In the genomic region with DNA sequence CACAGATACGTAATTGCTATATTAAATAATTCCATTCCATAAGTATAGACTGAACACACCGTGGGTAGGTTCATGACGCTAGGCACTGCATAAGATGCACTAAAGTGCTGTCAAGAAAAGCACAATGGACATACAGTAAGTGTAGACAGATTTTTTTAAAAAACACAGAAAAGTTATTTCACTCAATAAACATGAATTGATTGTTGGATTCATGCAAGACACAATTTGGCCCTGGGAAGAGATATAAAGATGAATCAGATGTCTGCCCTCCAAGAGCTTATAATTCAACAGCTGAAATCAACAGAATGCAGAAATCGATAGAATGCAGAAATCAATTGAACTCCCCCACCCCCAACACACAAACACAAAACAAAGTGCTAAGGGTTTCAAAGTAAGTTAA, we compare ENCODE assay signal across 10 cellular contexts. TPM values are rescaled to one million over a fixed set of nuclear protein-coding genes. Genes with fewer than 3 reads are reported as not detected.
DNase-seq lines count a peak whose midpoint lies in the region; ATAC-seq lines count a peak whose summit lies in the region.
"Had no signal": no experiment of that assay in that cellular context is flagged by ENCODE, and none has a peak within 500 bp of the region (broad histone marks: within the 10 kb centered on the region; RNA-seq: fewer than 3 reads in every experiment).

No MANE protein-coding gene starts in this region.

- H3K4me3 Mint-ChIP-seq in CD4-positive, alpha-beta memory T cell = peak overlapping the region in 7 of 8 donors; percentile 15 to 100 (median 99)
- H3K4me3 Mint-ChIP-seq in central memory CD8-positive, alpha-beta T cell = peak overlapping the region; percentile 96
- H3K4me3 Mint-ChIP-seq in natural killer cell treated with Interleukin-12 subunit alpha and Interleukin-12 subunit beta and Interleukin-15 and Interleukin-18, amount 100 ng/mL, for 72 hours = peak overlapping the region; percentile 95

- H3K4me3 ChIP-seq in CD4-positive, alpha-beta memory T cell (ENCODE audit: low read length in 2 of 2) = no peak overlapping the region
- H3K4me3 ChIP-seq in Karpas-422 (ENCODE audit: low read length) = peak overlapping the region; percentile 92

- H3K79me2 ChIP-seq in Karpas-422 (ENCODE audit: low read length) = peaks cover 49% of the 10 kb centered on the region

- CTCF ChIA-PET in CD4-positive, alpha-beta memory T cell (lab: Charles Lee; ENCODE audit: partially characterized antibody) = interaction anchor here (1.7 to 1.8 kb wide), 2 partner anchors 16 to 18 kb away, joined by 4 read pairs; no protein-coding TSS in a partner anchor

- no peak for DNase-seq in CD4-positive, alpha-beta memory T cell
- no peak for DNase-seq in Karpas-422
- no peak for DNase-seq in central memory CD8-positive, alpha-beta T cell (ENCODE audit: low spot score in 2 of 2)
- DNase-seq in natural killer cell treated with Interleukin-12 subunit alpha and Interleukin-12 subunit beta and Interleukin-15 and Interleukin-18, amount 100 ng/mL, for 72 hours (ENCODE audit: low spot score) = no peak
- no peak for DNase-seq in OCI-M2 (lab: John Stamatoyannopoulos, UW; ENCODE audit: unreplicated experiment)
- DNase-seq: foreskin keratinocyte, NCI-H446 treated with DMSO at 0.1 percent for 48 hours had no signal

- H3K36me3 Mint-ChIP-seq in CD4-positive, alpha-beta memory T cell = peaks cover 12 to 23% of the 10 kb centered on the region in 2 donors
- H3K36me3 Mint-ChIP-seq in central memory CD8-positive, alpha-beta T cell (ENCODE audit: insufficient read depth) = peaks cover 11% of the 10 kb centered on the region
- H3K36me3 Mint-ChIP-seq in natural killer cell treated with Interleukin-12 subunit alpha and Interleukin-12 subunit beta and Interleukin-15 and Interleukin-18, amount 100 ng/mL, for 72 hours = no peaks in the 10 kb centered on the region

- H3K27me3 Mint-ChIP-seq in CD4-positive, alpha-beta memory T cell = no peaks in the 10 kb centered on the region
- no peaks in the 10 kb centered on the region for H3K27me3 Mint-ChIP-seq in central memory CD8-positive, alpha-beta T cell
- H3K27me3 Mint-ChIP-seq in natural killer cell treated with Interleukin-12 subunit alpha and Interleukin-12 subunit beta and Interleukin-15 and Interleukin-18, amount 100 ng/mL, for 72 hours = peaks cover 15 to 18% of the 10 kb centered on the region in 2 donors

- no peak overlapping the region for H2AFZ ChIP-seq in Karpas-422 (ENCODE audit: low read length)

- no peak overlapping the region for H3K27ac Mint-ChIP-seq in CD4-positive, alpha-beta memory T cell
- H3K27ac Mint-ChIP-seq in central memory CD8-positive, alpha-beta T cell (ENCODE audit: low read depth) = no peak overlapping the region
- H3K27ac Mint-ChIP-seq in natural killer cell treated with Interleukin-12 subunit alpha and Interleukin-12 subunit beta and Interleukin-15 and Interleukin-18, amount 100 ng/mL, for 72 hours = peak overlapping the region in 1 of 2 donors; percentile 91

- H3K9me3 ChIP-seq in CD4-positive, alpha-beta memory T cell (ENCODE audit: control insufficient read depth in 1 of 2, low read length in 2 of 2) = no peaks in the 10 kb centered on the region
- H3K9me3 ChIP-seq in Karpas-422 (ENCODE audit: low read length) = no peaks in the 10 kb centered on the region

- peak overlapping the region; percentile 78 for H3K9ac ChIP-seq in Karpas-422 (ENCODE audit: low read length)

- no peaks in the 10 kb centered on the region for H3K9me2 ChIP-seq in Karpas-422 (replicated peaks; ENCODE audit: insufficient read depth, low read length)

- no peaks in the 10 kb centered on the region for H3K27me3 ChIP-seq in CD4-positive, alpha-beta memory T cell (ENCODE audit: insufficient read depth, low read length)
- no peaks in the 10 kb centered on the region for H3K27me3 ChIP-seq in Karpas-422 (ENCODE audit: low read length)
- H3K27me3 ChIP-seq: foreskin keratinocyte had no signal

- intact Hi-C loops in CD4-positive, alpha-beta memory T cell (cut with micrococcal nuclease) = no loop called here

- POLR2A ChIA-PET in CD4-positive, alpha-beta memory T cell (lab: Charles Lee; ENCODE audit: partially characterized antibody) = interaction anchor here (4.4 kb wide), 1 partner anchor 32 kb away, joined by 36 read pairs; a partner anchor contains a TSS

- H3K4me2 ChIP-seq in Karpas-422 (ENCODE audit: low read depth, low read length, poor library complexity, severe bottlenecking) = peak overlapping the region; percentile 71

- no peaks in the 10 kb centered on the region for H4K20me1 ChIP-seq in Karpas-422 (ENCODE audit: insufficient read depth, low read depth, low read length)

- no peaks in the 10 kb centered on the region for H3K9me3 Mint-ChIP-seq in CD4-positive, alpha-beta memory T cell
- no peaks in the 10 kb centered on the region for H3K9me3 Mint-ChIP-seq in central memory CD8-positive, alpha-beta T cell
- no peaks in the 10 kb centered on the region for H3K9me3 Mint-ChIP-seq in natural killer cell treated with Interleukin-12 subunit alpha and Interleukin-12 subunit beta and Interleukin-15 and Interleukin-18, amount 100 ng/mL, for 72 hours

- peaks cover 25% of the 10 kb centered on the region for H3K4me1 ChIP-seq in CD4-positive, alpha-beta memory T cell (ENCODE audit: insufficient read depth, low read length)
- peaks cover 29% of the 10 kb centered on the region for H3K4me1 ChIP-seq in Karpas-422 (ENCODE audit: low read length)

- peaks cover 32 to 51% (median 39%) of the 10 kb centered on the region in 4 donors for H3K4me1 Mint-ChIP-seq in CD4-positive, alpha-beta memory T cell
- H3K4me1 Mint-ChIP-seq in central memory CD8-positive, alpha-beta T cell = peaks cover 35% of the 10 kb centered on the region
- H3K4me1 Mint-ChIP-seq in natural killer cell treated with Interleukin-12 subunit alpha and Interleukin-12 subunit beta and Interleukin-15 and Interleukin-18, amount 100 ng/mL, for 72 hours (ENCODE audit: low read depth in 2 of 2) = peaks cover 25 to 31% of the 10 kb centered on the region in 2 donors

- no peak overlapping the region for H3K27ac ChIP-seq in CD4-positive, alpha-beta memory T cell (ENCODE audit: low read depth, low read length)
- no peak overlapping the region for H3K27ac ChIP-seq in Karpas-422 (ENCODE audit: low read length)
- H3K27ac ChIP-seq: foreskin keratinocyte had no signal

- no peak for ATAC-seq in central memory CD8-positive, alpha-beta T cell (replicated peaks; ENCODE audit: extremely low read depth, poor library complexity, severe bottlenecking)
- no peak for ATAC-seq in natural killer cell treated with Interleukin-12 subunit alpha and Interleukin-12 subunit beta and Interleukin-15 and Interleukin-18, amount 100 ng/mL, for 72 hours
- ATAC-seq in HG03378 (IDR thresholded peaks at IDR 0.05; ENCODE audit: unreplicated experiment) (no peak), HG03196 (IDR thresholded peaks at IDR 0.05; ENCODE audit: unreplicated experiment) (no peak), GM21717 (IDR thresholded peaks at IDR 0.05; ENCODE audit: unreplicated experiment) (no peak)
- ATAC-seq: foreskin keratinocyte had no signal

- H3K36me3 ChIP-seq in CD4-positive, alpha-beta memory T cell (ENCODE audit: insufficient read depth, low read length) = no peaks in the 10 kb centered on the region
- H3K36me3 ChIP-seq in Karpas-422 (ENCODE audit: insufficient read depth, low read length) = peaks cover 3% of the 10 kb centered on the region; the same call in 1 of the 2 replicates

RNA-seq across cellular contexts. Expression of a gene that starts 1.8 kb away (rescaled TPM):
- 10 to 100 TPM; 34.9 to 37.0 TPM for total RNA-seq in CD4-positive, alpha-beta memory T cell
- 10 to 100 TPM; 16.1 to 19.3 TPM for polyA plus RNA-seq in CD4-positive, alpha-beta memory T cell
- 29.9 and 30.4 TPM in 2 replicates for total RNA-seq in Karpas-422 (2014; rRNA removed; shearing (Covaris generic); ENCODE audit: low replicate concordance)
- total RNA-seq in natural killer cell treated with Interleukin-12 subunit alpha and Interleukin-12 subunit beta and Interleukin-15 and Interleukin-18, amount 100 ng/mL, for 72 hours = 10 to 100 TPM; 39.0 to 49.5 TPM

RNA-seq across cellular contexts. Expression of a gene that starts 32.3 kb away (rescaled TPM):
- 10 to 100 TPM; 58.3 to 61.7 TPM for total RNA-seq in CD4-positive, alpha-beta memory T cell
- polyA plus RNA-seq in CD4-positive, alpha-beta memory T cell = 10 to 100 TPM; 53.3 to 55.9 TPM
- total RNA-seq in Karpas-422 (2014; rRNA removed; shearing (Covaris generic); ENCODE audit: low replicate concordance) = 23.6 and 37.5 TPM in 2 replicates
- total RNA-seq in natural killer cell treated with Interleukin-12 subunit alpha and Interleukin-12 subunit beta and Interleukin-15 and Interleukin-18, amount 100 ng/mL, for 72 hours = 10 to 100 TPM; 89.2 to 91.6 TPM
